ENCODE assay signal across 9 cellular contexts in genomic region chrX:123499787-123500186, GRCh38.
"Had no signal": no experiment of that assay in that cellular context is flagged by ENCODE, and none has a peak within 500 bp of the region (broad histone marks: within the 10 kb centered on the region; RNA-seq: fewer than 3 reads in every experiment).

No MANE protein-coding gene starts in this region.

- H3K27ac Mint-ChIP-seq: GM23338, H9, HFFc6 had no signal

- H3K36me3 ChIP-seq: HAP-1 had no signal

- H3K27ac ChIP-seq: GM23248 had no signal

- H3K4me3 ChIP-seq: GM23248, GM23338, HAP-1 had no signal

- H3K9me3 Mint-ChIP-seq: GM23338, HFFc6 had no signal

- H3K4me1 ChIP-seq: HAP-1 had no signal

- H3K4me2 ChIP-seq: GM23338 had no signal

- ATAC-seq: GM23338, HCT116 had no signal

- H2AFZ ChIP-seq: GM23248, GM23338 had no signal

- H3K4me1 Mint-ChIP-seq: GM23338, H9 had no signal

- H3K9ac ChIP-seq: GM23248 had no signal

- H3K4me3 Mint-ChIP-seq: GM23338, H9, HFFc6 had no signal

- DNase-seq: GM23248, GOT3, H7, H9, HCEC 1CT, HFFc6 had no signal
